Comparison of ENCODE assay signal across 17 cellular contexts in genomic region chr6:165805604-165806003, GRCh38.
"Had no signal": no experiment of that assay in that cellular context is flagged by ENCODE, and none has a peak within 500 bp of the region (broad histone marks: within the 10 kb centered on the region; RNA-seq: fewer than 3 reads in every experiment).

No MANE protein-coding gene starts in this region.

- H3K4me1 Mint-ChIP-seq: activated CD4-positive, alpha-beta T cell treated with anti-CD3 and anti-CD28 coated beads, Interleukin-2, amount 10 ng/mL, durations not matched to agents 24 days and 14 days; activated naive CD8-positive, alpha-beta T cell treated with anti-CD3 and anti-CD28 coated beads, Interleukin-2, amount 10 ng/mL, durations not matched to agents 7 days and 5 days; memory B cell had no signal

- H3K27ac Mint-ChIP-seq: activated CD4-positive, alpha-beta T cell treated with anti-CD3 and anti-CD28 coated beads, Interleukin-2, amount 10 ng/mL, durations not matched to agents 24 days and 14 days; activated CD8-positive, alpha-beta T cell treated with anti-CD3 and anti-CD28 coated beads for 36 hours; activated naive CD8-positive, alpha-beta T cell treated with anti-CD3 and anti-CD28 coated beads, Interleukin-2, amount 10 ng/mL, durations not matched to agents 7 days and 5 days; activated T-helper 17 cell treated with anti-CD3 and anti-CD28 coated beads, Interleukin-2, amount 50 U/mL, for 72 hours; memory B cell; naive B cell had no signal

- ATAC-seq: activated CD8-positive, alpha-beta T cell treated with anti-CD3 and anti-CD28 coated beads for 36 hours; activated T-helper 17 cell treated with anti-CD3 and anti-CD28 coated beads, Interleukin-2, amount 50 U/mL, for 72 hours; left lobe of liver; mucosa of descending colon had no signal

- DNase-seq: activated CD4-positive, alpha-beta T cell treated with anti-CD3 and anti-CD28 coated beads, Interleukin-2, amount 10 ng/mL, durations not matched to agents 24 days and 14 days; activated CD8-positive, alpha-beta T cell treated with anti-CD3 and anti-CD28 coated beads for 36 hours; activated naive CD4-positive, alpha-beta T cell; activated naive CD8-positive, alpha-beta T cell treated with anti-CD3 and anti-CD28 coated beads, Interleukin-2, amount 10 ng/mL, durations not matched to agents 7 days and 5 days; activated T-cell treated with anti-CD3 and anti-CD28 coated beads, Interleukin-2, amount 50 U/mL, for 1 hour; effector CD4-positive, alpha-beta T cell; esophagus squamous epithelium; mucosa of descending colon; naive B cell; retina; SK-N-SH; stimulated activated naive CD4-positive, alpha-beta T cell; thyroid gland; uterus had no signal

- H3K4me3 Mint-ChIP-seq: activated CD4-positive, alpha-beta T cell treated with anti-CD3 and anti-CD28 coated beads, Interleukin-2, amount 10 ng/mL, durations not matched to agents 24 days and 14 days; activated CD8-positive, alpha-beta T cell treated with anti-CD3 and anti-CD28 coated beads for 36 hours; activated naive CD8-positive, alpha-beta T cell treated with anti-CD3 and anti-CD28 coated beads, Interleukin-2, amount 10 ng/mL, durations not matched to agents 7 days and 5 days; activated T-helper 17 cell treated with anti-CD3 and anti-CD28 coated beads, Interleukin-2, amount 50 U/mL, for 72 hours; memory B cell; naive B cell had no signal

- H3K36me3 Mint-ChIP-seq: activated naive CD8-positive, alpha-beta T cell treated with anti-CD3 and anti-CD28 coated beads, Interleukin-2, amount 10 ng/mL, durations not matched to agents 7 days and 5 days had no signal

- H3K9me3 Mint-ChIP-seq: activated CD4-positive, alpha-beta T cell treated with anti-CD3 and anti-CD28 coated beads, Interleukin-2, amount 10 ng/mL, durations not matched to agents 24 days and 14 days had no signal
